ENCODE assay signal across 8 cellular contexts in genomic region chr3:159266779-159267178, GRCh38.
A peak's percentile ranks its signal among the peaks of the same experiment; 100 is the strongest.
DNase-seq lines count a peak whose midpoint lies in the region; ATAC-seq and TF ChIP-seq lines count a peak whose summit lies in the region.

No MANE protein-coding gene starts in this region.

- no peak overlapping the region for H3K27ac Mint-ChIP-seq in progenitor cell of endocrine pancreas

- no peak overlapping the region for H3K4me3 Mint-ChIP-seq in progenitor cell of endocrine pancreas (ENCODE audit: low read depth)

- TF ChIP-seq CTCF in colonic mucosa (IDR thresholded peaks at IDR 0.05) (no peak), progenitor cell of endocrine pancreas (IDR thresholded peaks at IDR 0.05; ENCODE audit: unreplicated experiment) (peak; percentile 68), Peyer's patch (IDR thresholded peaks at IDR 0.05) (peak in 1 of 6 experiments; percentile 20)

- peak; percentile 63 for ATAC-seq in GM21723 (IDR thresholded peaks at IDR 0.05; ENCODE audit: unreplicated experiment)

- H3K4me3 ChIP-seq in colonic mucosa (no peak overlapping the region), Peyer's patch (no peak overlapping the region)

- DNase-seq in DMS53 treated with DMSO at 0.1 percent for 48 hours (lab: John Stamatoyannopoulos, UW; ENCODE audit: unreplicated experiment): peak; percentile 44
- DNase-seq in NCI-H446 (lab: John Stamatoyannopoulos, UW): peak; percentile 34 to 66
- DNase-seq in colonic mucosa: peak; percentile 38
- DNase-seq in progenitor cell of endocrine pancreas (ENCODE audit: low spot score, unreplicated experiment): peak; percentile 35
- DNase-seq in activated gamma-delta T cell (lab: John Stamatoyannopoulos, UW): no peak
- no peak for DNase-seq in activated effector memory CD4-positive, alpha-beta T cell treated with Interleukin-2 at 50 U/mL for 16 hours
- DNase-seq in Peyer's patch: no peak

- no peaks in the 10 kb centered on the region for H3K4me1 Mint-ChIP-seq in progenitor cell of endocrine pancreas (ENCODE audit: low read depth)

- no peaks in the 10 kb centered on the region for H3K4me1 ChIP-seq in colonic mucosa
- H3K4me1 ChIP-seq in Peyer's patch: no peaks in the 10 kb centered on the region

- no peak for TF ChIP-seq POLR2A in Peyer's patch (IDR thresholded peaks at IDR 0.05)

- H3K27me3 Mint-ChIP-seq in progenitor cell of endocrine pancreas: peaks cover 16% of the 10 kb centered on the region

- H3K36me3 Mint-ChIP-seq in progenitor cell of endocrine pancreas (ENCODE audit: insufficient read depth): no peaks in the 10 kb centered on the region

- intact Hi-C loops in colonic mucosa (cut with DNase I): no loop called here

- H3K36me3 ChIP-seq in colonic mucosa (no peaks in the 10 kb centered on the region), Peyer's patch (no peaks in the 10 kb centered on the region)

- no peak overlapping the region for H3K9ac ChIP-seq in colonic mucosa (ENCODE audit: low read depth in 2 of 2, low read length in 2 of 2)

- no peaks in the 10 kb centered on the region for H3K9me3 ChIP-seq in colonic mucosa
- H3K9me3 ChIP-seq in Peyer's patch: no peaks in the 10 kb centered on the region

- no peaks in the 10 kb centered on the region for H3K27me3 ChIP-seq in colonic mucosa
- no peaks in the 10 kb centered on the region for H3K27me3 ChIP-seq in Peyer's patch

- H3K27ac ChIP-seq in colonic mucosa (no peak overlapping the region), Peyer's patch (no peak overlapping the region)

- no peaks in the 10 kb centered on the region for H3K9me3 Mint-ChIP-seq in progenitor cell of endocrine pancreas (ENCODE audit: low read depth)

Comparison
In these comparisons a context has a peak if more than half of its experiments do, and no peak if none do; other contexts are left out.
1. DNase-seq: peak in DMS53 treated with DMSO at 0.1 percent for 48 hours (single experiment), NCI-H446 (2 of 2), colonic mucosa (single experiment) and progenitor cell of endocrine pancreas (single experiment); none in activated gamma-delta T cell (single experiment), activated effector memory CD4-positive, alpha-beta T cell treated with Interleukin-2 at 50 U/mL for 16 hours (single experiment) and Peyer's patch (0 of 3).